In the genomic region with DNA sequence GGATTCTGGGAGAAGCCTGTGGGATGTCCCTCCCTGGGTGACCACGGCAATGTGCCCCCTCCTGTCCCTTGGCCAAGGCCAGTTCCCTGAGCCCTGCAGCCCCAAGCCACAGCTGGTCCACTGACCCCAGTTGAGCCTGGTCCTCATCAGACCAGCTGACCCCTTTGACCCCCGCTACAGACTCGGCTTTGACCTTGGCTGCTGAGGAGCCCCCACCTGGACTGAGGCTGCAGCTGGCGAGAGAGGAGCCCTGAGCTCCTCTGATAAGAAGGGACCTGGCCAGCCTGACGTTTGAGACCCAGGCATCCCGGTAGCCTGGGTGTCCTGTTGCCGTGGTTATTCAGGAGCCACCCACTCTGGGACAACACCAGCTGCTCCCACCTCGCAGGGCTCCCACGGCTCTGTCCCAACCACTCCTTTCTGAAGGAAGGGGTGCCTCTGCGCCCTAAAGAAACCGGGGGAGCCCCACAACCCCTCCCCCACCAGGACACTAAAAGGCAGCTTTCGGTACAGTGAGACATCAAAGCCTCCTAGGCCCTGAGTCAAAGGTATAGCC, we compare ENCODE assay signal across 29 cellular contexts. TPM values are rescaled to one million over a fixed set of nuclear protein-coding genes. Genes with fewer than 3 reads are reported as not detected.
DNase-seq lines count a peak whose midpoint lies in the region; ATAC-seq and TF ChIP-seq lines count a peak whose summit lies in the region.
"Had no signal": no experiment of that assay in that cellular context is flagged by ENCODE, and none has a peak within 500 bp of the region (broad histone marks: within the 10 kb centered on the region; RNA-seq: fewer than 3 reads in every experiment).

No MANE protein-coding gene starts in this region.

- ATAC-seq in RWPE2 (ENCODE audit: low read depth) (no peak), upper lobe of right lung (no peak), GM18520 (IDR thresholded peaks at IDR 0.05; ENCODE audit: unreplicated experiment) (no peak)
- ATAC-seq: activated T-cell treated with anti-CD3 and anti-CD28 coated beads, Interleukin-2, amount 50 U/mL, for 4 hours; SK-N-SH treated with all-trans-retinoic acid at 6 μM for 48 hours; stimulated activated naive CD8-positive, alpha-beta T cell treated with anti-CD3 and anti-CD28 coated beads, Interleukin-15, Interleukin-2, amounts not matched to agents 100 U/mL and 50 U/mL, for 24 hours had no signal

- H3K36me3 ChIP-seq in RWPE2 (ENCODE audit: low read depth): no peaks in the 10 kb centered on the region
- H3K36me3 ChIP-seq in upper lobe of right lung: no peaks in the 10 kb centered on the region
- H3K36me3 ChIP-seq: ascending aorta, esophagus muscularis mucosa, thyroid gland had no signal

- no peaks in the 10 kb centered on the region for H3K9me3 ChIP-seq in RWPE2 (ENCODE audit: severe bottlenecking)
- H3K9me3 ChIP-seq in upper lobe of right lung: no peaks in the 10 kb centered on the region
- H3K9me3 ChIP-seq: ascending aorta, esophagus muscularis mucosa, thyroid gland had no signal

- intact Hi-C loops in upper lobe of right lung (cut with DNase I): no loop called here

- H3K27ac ChIP-seq in RWPE2 (ENCODE audit: poor library complexity, severe bottlenecking) (no peak overlapping the region), upper lobe of right lung (no peak overlapping the region)
- H3K27ac ChIP-seq: ascending aorta, esophagus muscularis mucosa, KMS-11, thyroid gland had no signal

- H3K4me3 ChIP-seq in RWPE2 (ENCODE audit: severe bottlenecking): no peak overlapping the region
- no peak overlapping the region for H3K4me3 ChIP-seq in upper lobe of right lung
- H3K4me3 ChIP-seq: ascending aorta, esophagus muscularis mucosa, thyroid gland had no signal

- TF ChIP-seq CTCF in RWPE2 (IDR thresholded peaks at IDR 0.05; ENCODE audit: poor library complexity, severe bottlenecking): no peak
- TF ChIP-seq CTCF in upper lobe of right lung (IDR thresholded peaks at IDR 0.05): no peak

- H3K27me3 ChIP-seq in RWPE2 (ENCODE audit: insufficient read depth, poor library complexity, severe bottlenecking) (peaks cover 23% of the 10 kb centered on the region), upper lobe of right lung (peaks cover 29% of the 10 kb centered on the region)
- H3K27me3 ChIP-seq: thyroid gland had no signal

- DNase-seq in activated CD8-positive, alpha-beta memory T cell treated with anti-CD3 and anti-CD28 coated beads for 24 hours: peak; percentile 58
- DNase-seq in activated CD8-positive, alpha-beta memory T cell treated with anti-CD3 and anti-CD28 coated beads, Interleukin-2, amount 50 U/mL, for 4 hours: no peak
- DNase-seq in RWPE2 (ENCODE audit: low spot score) (peak; percentile 55), mesenteric fat pad (ENCODE audit: low spot score) (peak; percentile 67), upper lobe of right lung (peak; percentile 57), cerebellum (ENCODE audit: low spot score) (no peak), NCI-H1105 (lab: John Stamatoyannopoulos, UW) (no peak)
- DNase-seq: activated B cell treated with CpG ODN at 0.5 μM for 24 hours; activated CD4-positive, alpha-beta memory T cell treated with anti-CD3 and anti-CD28 coated beads for 36 hours; activated naive CD4-positive, alpha-beta T cell treated with Interleukin-2 at 50 U/mL for 16 hours; activated T-cell treated with anti-CD3 and anti-CD28 coated beads, Interleukin-2, amount 50 U/mL, for 4 hours; cerebellar nuclear complex; effector memory CD4-positive, alpha-beta T cell; HFFc6; hippocampal formation; NCI-H187; NCI-H69; stimulated activated CD4-positive, alpha-beta T cell treated with anti-CD3 and anti-CD28 coated beads, Interleukin-4, amount 100 ng/mL, for 24 hours; stimulated activated naive CD8-positive, alpha-beta T cell treated with anti-CD3 and anti-CD28 coated beads, Interleukin-15, Interleukin-2, amounts not matched to agents 100 U/mL and 50 U/mL, for 24 hours; T-helper 9 cell; thyroid gland had no signal

- H3K4me1 ChIP-seq in RWPE2 (ENCODE audit: insufficient read depth, poor library complexity, severe bottlenecking): no peaks in the 10 kb centered on the region
- H3K4me1 ChIP-seq in upper lobe of right lung: peaks cover 12% of the 10 kb centered on the region

RNA-seq across cellular contexts. Expression of a gene that starts 3.0 kb away (rescaled TPM):
- 0.64 TPM for total RNA-seq in mesenteric fat pad
- total RNA-seq in upper lobe of right lung: 2.2 TPM
- 1.7 TPM for total RNA-seq in cerebellum
- total RNA-seq: A673, ascending aorta, G401, HFFc6, RPMI7951 had no signal

RNA-seq across cellular contexts. Expression of a gene that starts 34.3 kb away (rescaled TPM):
- 1.0 TPM for total RNA-seq in mesenteric fat pad
- 6.5 TPM for total RNA-seq in upper lobe of right lung
- total RNA-seq in cerebellum: 0.27 TPM
- total RNA-seq: A673, ascending aorta, G401, HFFc6 had no signal

RNA-seq across cellular contexts. Expression of a gene that starts 34.4 kb away (rescaled TPM):
- total RNA-seq in mesenteric fat pad (1.3 TPM), upper lobe of right lung (12.2 TPM), cerebellum (0.27 TPM)
- total RNA-seq: A673, G401, HFFc6 had no signal

Comparison
In these comparisons a context has a peak if more than half of its experiments do, and no peak if none do; other contexts are left out.
1. DNase-seq: peak in activated CD8-positive, alpha-beta memory T cell treated with anti-CD3 and anti-CD28 coated beads for 24 hours (single experiment), RWPE2 (single experiment), mesenteric fat pad (single experiment) and upper lobe of right lung (single experiment); none in activated CD8-positive, alpha-beta memory T cell treated with anti-CD3 and anti-CD28 coated beads, Interleukin-2, amount 50 U/mL, for 4 hours (single experiment), cerebellum (single experiment) and NCI-H1105 (single experiment).